Comparison of ENCODE assay signal across 12 cellular contexts in genomic region chr6:13696226-13696625, GRCh38. TPM values are rescaled to one million over a fixed set of nuclear protein-coding genes. Genes with fewer than 3 reads are reported as not detected.
DNase-seq lines count a peak whose midpoint lies in the region; ATAC-seq and TF ChIP-seq lines count a peak whose summit lies in the region.
"Had no signal": no experiment of that assay in that cellular context is flagged by ENCODE, and none has a peak within 500 bp of the region (broad histone marks: within the 10 kb centered on the region; RNA-seq: fewer than 3 reads in every experiment).

No MANE protein-coding gene starts in this region.

- H3K27ac ChIP-seq in GM23248, result peak overlapping the region; percentile 84
- peak overlapping the region; percentile 51 for H3K27ac ChIP-seq in mesenchymal stem cell (ENCODE audit: low read length, poor library complexity, severe bottlenecking)

- H3K23ac ChIP-seq in mesenchymal stem cell (ENCODE audit: low read length in 2 of 2), result no peak overlapping the region

- no peak overlapping the region for H3K14ac ChIP-seq in mesenchymal stem cell (ENCODE audit: low read length in 2 of 2)

- H3K79me1 ChIP-seq in mesenchymal stem cell (replicated peaks; ENCODE audit: low read length, poor library complexity, severe bottlenecking), result peaks cover 13% of the 10 kb centered on the region

- no peaks in the 10 kb centered on the region for H4K20me1 ChIP-seq in GM23248 (ENCODE audit: insufficient read depth)

- TF ChIP-seq CTCF in AG10803 (conservative IDR thresholded peaks at IDR 0.05; ENCODE audit: low read length), result no peak

- H3K9me3 ChIP-seq in GM23248 (ENCODE audit: low read depth), result no peaks in the 10 kb centered on the region
- no peaks in the 10 kb centered on the region for H3K9me3 ChIP-seq in mesenchymal stem cell (ENCODE audit: control insufficient read depth, low read length)
- H3K9me3 ChIP-seq: spleen had no signal

- in situ Hi-C loops in GM23248 (cut with MboI), result no loop called here

- no peak overlapping the region for H2BK120ac ChIP-seq in mesenchymal stem cell (ENCODE audit: low read depth, low read length)

- H2BK15ac ChIP-seq in mesenchymal stem cell (ENCODE audit: low read depth, poor library complexity, severe bottlenecking), result no peak overlapping the region

- WGBS in GM23248 (ENCODE audit: low coverage in 1 of 2, low lambda C conversion rate in 2 of 2, missing lambda C conversion rate in 2 of 2), 2 experiments, result 0 to 4% methylated on average over 1 of the region's 1 CpG
- 9% methylated on average over 1 of the region's 1 CpG for WGBS in mesenchymal stem cell

- H3K9ac ChIP-seq in GM23248 (peak overlapping the region; percentile 46), mesenchymal stem cell (ENCODE audit: low read length) (peak overlapping the region; percentile 74)

- no peaks in the 10 kb centered on the region for H3K9me2 ChIP-seq in GM23248 (ENCODE audit: insufficient read depth)

- peaks cover 94% of the 10 kb centered on the region for H3K79me2 ChIP-seq in GM23248 (ENCODE audit: insufficient read depth)

- H2AK5ac ChIP-seq in mesenchymal stem cell (ENCODE audit: low read length, severe bottlenecking), result no peak overlapping the region

- H3K4me1 ChIP-seq in GM23248 (ENCODE audit: insufficient read depth), result peaks cover 47% of the 10 kb centered on the region
- no peaks in the 10 kb centered on the region for H3K4me1 ChIP-seq in mesenchymal stem cell (ENCODE audit: control insufficient read depth, insufficient read depth, low read depth, low read length)

- H4K91ac ChIP-seq in mesenchymal stem cell (ENCODE audit: low read length), result no peak overlapping the region

- no peak overlapping the region for H2BK12ac ChIP-seq in mesenchymal stem cell (ENCODE audit: low read length in 2 of 2)

- DNase-seq in AG10803 (ENCODE audit: low read depth) (peak; percentile 92), GM23248 (peak; percentile 91), amniotic stem cell (lab: John Stamatoyannopoulos, UW) (peak; percentile 60), mesenchymal stem cell (peak; percentile 40), SW480 (ENCODE audit: low spot score) (no peak), NCI-H2081 treated with DMSO at 0.1 percent for 48 hours (lab: John Stamatoyannopoulos, UW) (no peak), GDM1 (lab: John Stamatoyannopoulos, UW) (no peak)
- DNase-seq: activated CD4-positive, alpha-beta T cell treated with anti-CD3 and anti-CD28 coated beads, Interleukin-2, amount 10 ng/mL, durations not matched to agents 24 days and 14 days; DMS79; NCI-H1092 treated with DMSO at 0.1 percent for 48 hours; spleen had no signal

- H3K27me3 ChIP-seq in GM23248 (replicated peaks; ENCODE audit: insufficient read depth), result no peaks in the 10 kb centered on the region
- H3K27me3 ChIP-seq in mesenchymal stem cell (ENCODE audit: control insufficient read depth in 1 of 2, insufficient read depth in 1 of 2, low read length in 2 of 2), result no peaks in the 10 kb centered on the region
- H3K27me3 ChIP-seq: spleen had no signal

- ATAC-seq in GM21619 (IDR thresholded peaks at IDR 0.05; ENCODE audit: unreplicated experiment), result no peak

- H3F3A ChIP-seq in GM23248 (ENCODE audit: insufficient read depth), result peaks cover 39% of the 10 kb centered on the region

- H2BK5ac ChIP-seq in mesenchymal stem cell (ENCODE audit: low read depth, low read length, poor library complexity, severe bottlenecking), result no peak overlapping the region

- H2AFZ ChIP-seq in GM23248 (0 out of 2 replicates have a peak overlapping the region, but pooled peaks have one; percentile 7), mesenchymal stem cell (ENCODE audit: low read depth, low read length) (no peak overlapping the region)

- no peak overlapping the region for H4K8ac ChIP-seq in mesenchymal stem cell (ENCODE audit: low read length)

- H3K36me3 ChIP-seq in GM23248 (ENCODE audit: low read depth) (no peaks in the 10 kb centered on the region; the same call in 1 of the 2 replicates), mesenchymal stem cell (ENCODE audit: control insufficient read depth in 1 of 2, insufficient read depth in 2 of 2, low read depth in 1 of 2, low read length in 2 of 2) (peaks cover 5 to 13% of the 10 kb centered on the region in 2 experiments)

- no peak overlapping the region for H3K18ac ChIP-seq in mesenchymal stem cell (ENCODE audit: low read depth in 1 of 2, low read length in 2 of 2)

- H3K4ac ChIP-seq in mesenchymal stem cell (ENCODE audit: low read depth in 1 of 2, low read length in 2 of 2), result no peak overlapping the region

- H3K4me2 ChIP-seq in GM23248 (ENCODE audit: unreplicated experiment) (peak overlapping the region; percentile 72), mesenchymal stem cell (ENCODE audit: low read length, poor library complexity, severe bottlenecking) (no peak overlapping the region)

- H3K4me3 ChIP-seq in AG10803 (ENCODE audit: low read length) (no peak overlapping the region), GM23248 (peak overlapping the region; percentile 35), mesenchymal stem cell (ENCODE audit: insufficient read depth in 1 of 2, low read depth in 1 of 2, low read length in 2 of 2) (peak overlapping the region in 1 of 2 experiments; percentile 48)
- H3K4me3 ChIP-seq: spleen had no signal

RNA-seq across cellular contexts. Expression of gene RANBP9, which starts 15.4 kb away (rescaled TPM):
- 28.3 and 29.8 TPM in 2 replicates for total RNA-seq in GM23248 (2014; rRNA removed; shearing (Covaris generic))
- polyA plus RNA-seq in GM23248 (2016; fragmentation: Nextera tagmentation; extraction: Ambion mirVana), result 8.0 and 8.8 TPM in 2 replicates
- polyA plus RNA-seq in mesenchymal stem cell (2013, experiment 1 of 2), result 26.2 TPM
- polyA plus RNA-seq in mesenchymal stem cell (2013, experiment 2 of 2), result 27.2 TPM

Comparison
In these comparisons a context has a peak if more than half of its experiments do, and no peak if none do; other contexts are left out.
1. DNase-seq: peak in AG10803 (single experiment), GM23248 (single experiment), amniotic stem cell (single experiment) and mesenchymal stem cell (single experiment); none in SW480 (single experiment), NCI-H2081 treated with DMSO at 0.1 percent for 48 hours (single experiment) and GDM1 (single experiment).